17 cellular contexts compared by ENCODE assay signal in the genomic region with DNA sequence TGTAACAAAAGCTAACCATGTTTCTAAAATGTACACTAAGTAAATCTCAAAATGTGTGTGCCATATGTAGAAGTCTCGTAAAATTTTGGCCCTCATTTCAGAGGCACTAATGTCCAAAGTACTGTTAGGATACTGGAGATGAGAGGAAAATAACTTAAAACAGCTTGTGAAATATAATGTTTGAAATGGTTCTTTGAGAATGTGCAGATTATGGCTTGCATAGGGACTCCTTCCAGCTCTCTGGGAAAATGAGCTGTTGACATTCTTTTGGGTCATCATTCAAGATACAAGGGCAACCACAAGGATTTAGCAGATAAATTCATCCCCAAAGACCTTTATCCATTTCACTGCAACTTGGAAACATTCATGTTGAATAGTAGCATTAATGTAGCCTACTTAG. TPM values are rescaled to one million over a fixed set of nuclear protein-coding genes. Genes with fewer than 3 reads are reported as not detected.
A peak's percentile ranks its signal among the peaks of the same experiment; 100 is the strongest.
DNase-seq lines count a peak whose midpoint lies in the region; ATAC-seq, FAIRE-seq and TF ChIP-seq lines count a peak whose summit lies in the region.
"Had no signal": no experiment of that assay in that cellular context is flagged by ENCODE, and none has a peak within 500 bp of the region (broad histone marks: within the 10 kb centered on the region; RNA-seq: fewer than 3 reads in every experiment).

No MANE protein-coding gene starts in this region.

- no peak overlapping the region for H2AFZ ChIP-seq in mammary epithelial cell (ENCODE audit: low read depth, low read length)
- H2AFZ ChIP-seq: GM23248 had no signal

- POLR2A ChIA-PET in BJ (lab: Charles Lee) = no interaction called here

- H3K4me1 ChIP-seq in mammary epithelial cell (ENCODE audit: insufficient read depth, low read length) = no peaks in the 10 kb centered on the region
- H3K4me1 ChIP-seq in tibial nerve = peaks cover 0 to 6% (median 0%) of the 10 kb centered on the region in 4 donors
- H3K4me1 ChIP-seq: BE2C had no signal

- TF ChIP-seq EP300 in tibial nerve (IDR thresholded peaks at IDR 0.05) = no peak

- CTCF ChIA-PET in BJ (lab: Yijun Ruan, JAX) = interaction anchor here (0.8 to 1.5 kb wide), 3 partner anchors 11 to 556 kb away, joined by 3 to 4 read pairs (median 4); no protein-coding TSS in a partner anchor
- CTCF ChIA-PET in mammary epithelial cell (lab: Charles Lee; ENCODE audit: low non-redundant PET) = interaction anchor here (0.7 to 0.8 kb wide), 2 partner anchors 8 to 731 kb away, joined by 3 to 5 read pairs; no protein-coding TSS in a partner anchor

- in situ Hi-C loops in mammary epithelial cell (cut with MboI; ENCODE audit: low sequenced_read_pairs in 2 of 2) = no loop called here

- no peaks in the 10 kb centered on the region for H4K20me1 ChIP-seq in mammary epithelial cell (ENCODE audit: insufficient read depth, low read length)

- H3K9me3 ChIP-seq in mammary epithelial cell (replicated peaks; ENCODE audit: insufficient read depth, low read length) = no peaks in the 10 kb centered on the region
- H3K9me3 ChIP-seq in tibial nerve = no peaks in the 10 kb centered on the region
- H3K9me3 ChIP-seq: BE2C had no signal

- H3K36me3 ChIP-seq in BJ (ENCODE audit: control insufficient read depth, insufficient read depth, low read length) (peaks cover 2% of the 10 kb centered on the region; the same call in 1 of the 2 replicates), mammary epithelial cell (ENCODE audit: insufficient read depth, low read length) (peaks cover 15% of the 10 kb centered on the region), tibial nerve (peaks cover 0 to 49% (median 0%) of the 10 kb centered on the region in 3 donors)
- H3K36me3 ChIP-seq: BE2C had no signal

- no peak overlapping the region for H3K4me2 ChIP-seq in mammary epithelial cell (ENCODE audit: insufficient read depth, low read depth, low read length)

- 88% methylated on average over 1 of the region's 1 CpG for WGBS in mammary epithelial cell (ENCODE audit: low coverage, missing lambda C conversion rate)
- WGBS in tibial nerve, 2 donors = 96 to 98% methylated on average over 1 of the region's 1 CpG

- ATAC-seq in HG03139 (IDR thresholded peaks at IDR 0.05; ENCODE audit: unreplicated experiment) = no peak

- no peaks in the 10 kb centered on the region for H3K27me3 ChIP-seq in BJ (ENCODE audit: control insufficient read depth, insufficient read depth, low read length)
- no peaks in the 10 kb centered on the region for H3K27me3 ChIP-seq in mammary epithelial cell (ENCODE audit: insufficient read depth, low read length)
- no peaks in the 10 kb centered on the region for H3K27me3 ChIP-seq in tibial nerve
- H3K27me3 ChIP-seq: BE2C had no signal

- peak; percentile 35 for DNase-seq in BJ (ENCODE audit: low read depth)
- DNase-seq in HTR-8/SVneo (ENCODE audit: insufficient read length, low spot score) = no peak
- peak; percentile 18 for DNase-seq in myocyte (ENCODE audit: low read depth)
- DNase-seq in NCI-H1092 treated with DMSO at 0.1 percent for 48 hours (lab: John Stamatoyannopoulos, UW) = no peak
- no peak for DNase-seq in mammary epithelial cell
- no peak for DNase-seq in tibial nerve (ENCODE audit: low spot score in 2 of 2)
- DNase-seq: BE2C; CD4-positive, alpha-beta memory T cell; GM23248; MV-4-11; NCI-H1417 treated with DMSO at 0.1 percent for 48 hours; NCI-H1930; NCI-H2171; NCI-H446 treated with DMSO at 0.1 percent for 48 hours; NK-92 treated with Interleukin-12 subunit alpha and Interleukin-12 subunit beta, amount 100 ng/mL, for 24 hours had no signal

- H3K9ac ChIP-seq in mammary epithelial cell (ENCODE audit: insufficient read depth, low read length) = no peak overlapping the region
- H3K9ac ChIP-seq: GM23248 had no signal

- no TSS peak for BruUV-seq in mammary epithelial cell (replicated peaks; lab: Mats Ljungman, UMichigan)

- TF ChIP-seq POLR2A in tibial nerve (IDR thresholded peaks at IDR 0.05) = no peak

- dilution Hi-C loops in mammary epithelial cell (cut with HindIII; ENCODE audit: low sequenced_read_pairs) = no loop called here

- H3K4me3 ChIP-seq in BJ (ENCODE audit: low read depth, low read length) (no peak overlapping the region), mammary epithelial cell (replicated peaks in 1 of 3; ENCODE audit: insufficient read depth in 1 of 3, low read depth in 2 of 3, low read length in 3 of 3) (no peak overlapping the region), tibial nerve (no peak overlapping the region)
- H3K4me3 ChIP-seq: GM23248 had no signal

- intact Hi-C loops in mammary epithelial cell (cut with micrococcal nuclease) = no loop called here

- H3K79me2 ChIP-seq in mammary epithelial cell (ENCODE audit: insufficient read depth, low read length) = no peaks in the 10 kb centered on the region

- no peak overlapping the region for H3K27ac ChIP-seq in mammary epithelial cell (ENCODE audit: insufficient read depth, low read depth, low read length)
- H3K27ac ChIP-seq in tibial nerve = no peak overlapping the region
- H3K27ac ChIP-seq: GM23248 had no signal

- TF ChIP-seq CTCF in BJ (IDR thresholded peaks at IDR 0.05; ENCODE audit: insufficient read depth, low read depth, low read length) (no peak), mammary epithelial cell (conservative IDR thresholded peaks at IDR 0.05 in 1 of 2, IDR thresholded peaks at IDR 0.05 in 1 of 2; ENCODE audit: extremely low read depth in 1 of 2, insufficient read depth in 1 of 2, low read depth in 1 of 2, low read length in 2 of 2) (no peak), tibial nerve (IDR thresholded peaks at IDR 0.05) (no peak)

- FAIRE-seq in HTR-8/SVneo (lab: Jason Lieb, UNC) (peak; percentile 16), endometrium (lab: Jason Lieb, UNC) (peak; percentile 96)

RNA-seq across cellular contexts. Expression of a gene that starts 38.1 kb away (rescaled TPM):
- not detected in 2 replicates for polyA plus RNA-seq in BJ (2011; rRNA removed)
- polyA minus RNA-seq in BJ (2011; rRNA and poly(A)+ RNA removed) = 0.26 TPM in 1 of 2 replicates, not detected in the other
- total RNA-seq in myocyte = 0.62 TPM in 1 of 2 replicates, not detected in the other
- 0.20 TPM for polyA plus RNA-seq in myocyte (2012)
- total RNA-seq in mammary epithelial cell = 1 to 10 TPM; 1.0 to 2.9 TPM
- polyA plus RNA-seq in mammary epithelial cell = 0.34 TPM
- 1.8 TPM for polyA minus RNA-seq in mammary epithelial cell
- not detected for total RNA-seq in tibial nerve
- total RNA-seq: CD4-positive, alpha-beta memory T cell; GM23248 had no signal
- polyA plus RNA-seq: CD4-positive, alpha-beta memory T cell; GM23248 had no signal

Comparison
In these comparisons a context has a peak if more than half of its experiments do, and no peak if none do; other contexts are left out.
1. DNase-seq: peak in BJ (single experiment) and myocyte (single experiment); none in HTR-8/SVneo (single experiment), NCI-H1092 treated with DMSO at 0.1 percent for 48 hours (single experiment), mammary epithelial cell (single experiment) and tibial nerve (0 of 2).